Comparison of ENCODE assay signal across 1 cellular context in genomic region chr9:91425270-91425669, GRCh38.
TF ChIP-seq lines count a peak whose summit lies in the region.

No MANE protein-coding gene starts in this region.

TF ChIP-seq in HCT116, 20 proteins besides CTCF, POLR2A, EP300 and RAD21 (continued from another document):
- TF ChIP-seq, protein P1, sequence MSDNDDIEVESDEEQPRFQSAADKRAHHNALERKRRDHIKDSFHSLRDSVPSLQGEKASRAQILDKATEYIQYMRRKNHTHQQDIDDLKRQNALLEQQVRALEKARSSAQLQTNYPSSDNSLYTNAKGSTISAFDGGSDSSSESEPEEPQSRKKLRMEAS (IDR thresholded peaks at IDR 0.05) = no peak
- no peak for TF ChIP-seq JUND (IDR thresholded peaks at IDR 0.05)
- TF ChIP-seq CBX3 (IDR thresholded peaks at IDR 0.05; ENCODE audit: low read depth) = no peak
